Comparison of ENCODE assay signal across 23 cellular contexts in the genomic region with DNA sequence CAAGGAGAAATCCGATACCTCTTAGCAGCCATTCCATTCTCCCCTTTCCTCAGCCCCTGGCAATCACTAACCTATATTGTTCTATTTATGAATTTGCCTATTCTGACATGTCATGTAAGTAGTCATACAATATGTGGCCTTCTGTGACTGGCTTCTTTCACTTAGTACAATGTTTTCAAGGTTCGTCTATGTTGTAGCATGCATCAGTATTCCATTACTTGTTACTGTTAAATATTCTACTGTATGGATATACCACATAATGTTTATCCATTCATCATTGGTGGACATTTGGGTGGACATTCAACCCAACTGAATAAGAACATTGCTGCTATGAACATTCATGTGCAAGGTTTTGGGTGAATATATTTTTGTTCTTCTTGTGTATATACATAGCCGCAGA.
"Had no signal": no experiment of that assay in that cellular context is flagged by ENCODE, and none has a peak within 500 bp of the region (broad histone marks: within the 10 kb centered on the region; RNA-seq: fewer than 3 reads in every experiment).

No MANE protein-coding gene starts in this region.

- DNase-seq: IMR-90, Karpas-422, KG1, MG63, NCI-H1092 treated with DMSO at 0.1 percent for 48 hours, NCI-H1436, NCI-H187, NCI-H2029, NCI-H2081 treated with DMSO at 0.1 percent for 48 hours, NCI-H2171, NCI-H226, NCI-H446, NCI-H510A, NCI-H524 treated with DMSO at 0.1 percent for 48 hours, NCI-H69, NCI-H774, Right ventricle myocardium superior, RPMI8226, SIG-M5 had no signal

- H3K27ac ChIP-seq: SJSA1, SK-N-MC had no signal

- H3K36me3 ChIP-seq: MG63, SJSA1 had no signal

- FAIRE-seq: HepG2, RCC 7860 had no signal

- ATAC-seq: HepG2 had no signal

- H3K9me3 ChIP-seq: MG63, SJSA1 had no signal

- H3K4me3 ChIP-seq: MG63, SJSA1, SK-N-MC had no signal

- H3K27me3 ChIP-seq: MG63, SJSA1 had no signal
